13 cellular contexts compared by ENCODE assay signal in the genomic region with DNA sequence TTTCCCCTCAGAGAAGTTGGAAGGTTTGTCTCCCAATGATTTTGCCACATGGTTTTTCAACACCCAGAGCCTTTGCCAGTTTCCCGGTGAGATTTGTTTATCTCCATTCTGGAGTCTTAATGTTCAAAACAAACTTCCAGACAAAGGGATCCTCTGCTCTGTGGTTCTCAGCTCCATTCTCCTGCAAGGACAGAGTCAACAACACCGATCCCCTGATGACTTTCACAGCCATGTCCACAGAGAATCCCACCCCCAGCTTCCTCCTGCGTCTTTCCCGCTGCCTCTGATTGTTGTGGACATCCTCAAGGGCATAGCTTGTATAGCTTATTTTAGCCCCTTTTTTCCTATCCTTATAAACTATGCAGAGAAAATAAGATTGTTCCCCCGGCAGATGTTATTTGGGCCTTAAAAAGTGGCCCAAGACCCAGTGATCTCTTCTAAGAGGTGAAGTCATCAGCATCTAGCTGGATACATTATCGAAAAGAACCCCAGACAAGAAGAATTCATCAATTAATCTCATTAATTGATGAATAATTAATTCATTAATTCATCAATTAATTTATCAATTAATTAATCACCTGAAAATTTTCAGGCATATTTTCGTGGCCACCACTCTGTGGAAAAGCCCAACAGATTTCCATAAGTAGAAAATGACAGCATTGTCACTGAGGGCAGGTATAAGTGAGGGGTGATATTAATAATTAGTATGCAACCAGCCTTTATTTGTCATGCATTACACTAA. TPM values are rescaled to one million over a fixed set of nuclear protein-coding genes. Genes with fewer than 3 reads are reported as not detected.
DNase-seq lines count a peak whose midpoint lies in the region; ATAC-seq and TF ChIP-seq lines count a peak whose summit lies in the region.
"Had no signal": no experiment of that assay in that cellular context is flagged by ENCODE, and none has a peak within 500 bp of the region (broad histone marks: within the 10 kb centered on the region; RNA-seq: fewer than 3 reads in every experiment).

No MANE protein-coding gene starts in this region.

- no peak overlapping the region for H3K14ac ChIP-seq in IMR-90 (replicated peaks; ENCODE audit: low read depth, low read length)

- CTCF ChIA-PET in IMR-90 (lab: Yijun Ruan, JAX) = no interaction called here

- H2AFZ ChIP-seq in IMR-90 (replicated peaks; ENCODE audit: low read length, poor library complexity) = no peak overlapping the region

- peak overlapping the region; percentile 4; the same call in 1 of the 2 replicates for H2BK20ac ChIP-seq in IMR-90 (ENCODE audit: low read depth, low read length)

- H4K5ac ChIP-seq in IMR-90 (ENCODE audit: low read depth, low read length) = no peak overlapping the region

- H3K4me2 ChIP-seq in IMR-90 (ENCODE audit: low read depth, low read length) = no peak overlapping the region

- peak overlapping the region; percentile 17 for H3K4me3 Mint-ChIP-seq in endodermal cell
- H3K4me3 Mint-ChIP-seq: CD4-positive, alpha-beta memory T cell; IgD-negative memory B cell had no signal

- H4K20me1 ChIP-seq in IMR-90 (ENCODE audit: insufficient read depth, low read length) = no peaks in the 10 kb centered on the region

- H3K9me3 ChIP-seq in heart right ventricle (no peaks in the 10 kb centered on the region), IMR-90 (ENCODE audit: control insufficient read depth, insufficient read depth, low read length) (no peaks in the 10 kb centered on the region), endodermal cell (ENCODE audit: control insufficient read depth, low read length) (no peaks in the 10 kb centered on the region), tibial artery (no peaks in the 10 kb centered on the region)
- H3K9me3 ChIP-seq: HAP-1 had no signal

- H3K9ac ChIP-seq in IMR-90 (ENCODE audit: low read depth, low read length) (no peak overlapping the region), endodermal cell (ENCODE audit: extremely low read depth, low read length, poor library complexity, severe bottlenecking) (no peak overlapping the region)

- H3K18ac ChIP-seq in IMR-90 (ENCODE audit: low read depth, low read length) = no peak overlapping the region

- 60 to 64% methylated on average over 7 of the region's 7 CpGs for WGBS in heart right ventricle, 2 donors
- 85% methylated on average over 4 of the region's 7 CpGs; no CpG with 5 or more reads in 1 of the 2 experiments for WGBS in IMR-90 (ENCODE audit: extremely low coverage in 2 of 2, insufficient read length in 1 of 2), 2 experiments
- 84 to 89% methylated on average over 6 to 7 of the region's 7 CpGs for WGBS in endodermal cell (ENCODE audit: insufficient coverage in 1 of 2, insufficient read length in 1 of 2), 2 experiments

- peak overlapping the region; percentile 50 for H3K4ac ChIP-seq in IMR-90 (ENCODE audit: low read depth, low read length)

- no peak overlapping the region for H3K27ac Mint-ChIP-seq in endodermal cell
- H3K27ac Mint-ChIP-seq: IgD-negative memory B cell had no signal

- H2BK15ac ChIP-seq in IMR-90 (ENCODE audit: low read depth, low read length) = peak overlapping the region; percentile 53; the same call in 2 of the 3 replicates

- 0 out of 2 replicates have a peak overlapping the region, but pooled peaks have one; percentile 8 for H4K91ac ChIP-seq in IMR-90 (ENCODE audit: insufficient read depth, low read depth, low read length)

- peaks cover 48% of the 10 kb centered on the region for H3K27me3 Mint-ChIP-seq in endodermal cell (ENCODE audit: insufficient read depth)

- H3K56ac ChIP-seq in IMR-90 (ENCODE audit: extremely low read depth, insufficient read depth, low read length) = no peak overlapping the region

- intact Hi-C loops in heart right ventricle (cut with DNase I) (loop anchor here in 4 of 10 donors (10.0 kb wide), 3 partner anchors 206 to 436 kb away; a partner anchor contains a TSS), Right ventricle myocardium superior (cut with DNase I) (no loop called here), IMR-90 (cut with micrococcal nuclease) (no loop called here), tibial artery (cut with DNase I; ENCODE audit: low total_unique reads) (no loop called here)

- H3K79me1 ChIP-seq in IMR-90 (ENCODE audit: low read depth in 1 of 2, low read length in 2 of 2) = peaks cover 4 to 27% of the 10 kb centered on the region in 2 experiments; a peak in 3 of 4 replicates

- no TSS peak for BruUV-seq in IMR-90 (replicated peaks; lab: Mats Ljungman, UMichigan)

- H3K4me1 ChIP-seq in heart right ventricle = peaks cover 6 to 71% (median 36%) of the 10 kb centered on the region in 9 donors
- H3K4me1 ChIP-seq in IMR-90 (ENCODE audit: control insufficient read depth, insufficient read depth, low read length) = peaks cover 20% of the 10 kb centered on the region
- no peaks in the 10 kb centered on the region for H3K4me1 ChIP-seq in endodermal cell (ENCODE audit: control insufficient read depth, insufficient read depth, low read length)
- peaks cover 0 to 27% (median 11%) of the 10 kb centered on the region in 4 donors for H3K4me1 ChIP-seq in tibial artery
- H3K4me1 ChIP-seq: HAP-1 had no signal

- POLR2A ChIA-PET in IMR-90 (lab: Charles Lee; ENCODE audit: unreplicated experiment) = no interaction called here

- H2AK9ac ChIP-seq in IMR-90 (replicated peaks; ENCODE audit: low read depth, low read length, poor library complexity) = no peak overlapping the region

- in situ Hi-C loops in IMR-90 (cut with MboI; ENCODE audit: low sequenced_read_pairs) = no loop called here

- no peak overlapping the region for H2BK5ac ChIP-seq in IMR-90 (ENCODE audit: low read depth, low read length, poor library complexity, severe bottlenecking)

- H3K27ac ChIP-seq in heart right ventricle (peak overlapping the region; percentile 36 to 95 (median 64)), IMR-90 (ENCODE audit: insufficient read depth, low read length) (no peak overlapping the region), endodermal cell (ENCODE audit: low read depth, low read length) (no peak overlapping the region), tibial artery (no peak overlapping the region)
- H3K27ac ChIP-seq: C4-2B had no signal

- peaks cover 0 to 7% (median 0%) of the 10 kb centered on the region in 7 donors for H3K27me3 ChIP-seq in heart right ventricle
- H3K27me3 ChIP-seq in IMR-90 (ENCODE audit: control insufficient read depth, insufficient read depth, low read length) = no peaks in the 10 kb centered on the region
- peaks cover 43% of the 10 kb centered on the region for H3K27me3 ChIP-seq in endodermal cell (ENCODE audit: control insufficient read depth, insufficient read depth, low read length, poor library complexity, severe bottlenecking)
- H3K27me3 ChIP-seq in tibial artery = no peaks in the 10 kb centered on the region

- no peaks in the 10 kb centered on the region for H3K36me3 ChIP-seq in heart right ventricle
- H3K36me3 ChIP-seq in IMR-90 (ENCODE audit: control insufficient read depth, insufficient read depth, low read length) = no peaks in the 10 kb centered on the region
- no peaks in the 10 kb centered on the region for H3K36me3 ChIP-seq in endodermal cell (ENCODE audit: control insufficient read depth, insufficient read depth, low read length)
- H3K36me3 ChIP-seq in tibial artery = no peaks in the 10 kb centered on the region
- H3K36me3 ChIP-seq: HAP-1 had no signal

- H3K23ac ChIP-seq in IMR-90 (ENCODE audit: low read depth, low read length) = no peak overlapping the region

- no peak for TF ChIP-seq CTCF in heart right ventricle (IDR thresholded peaks at IDR 0.05)
- TF ChIP-seq CTCF in IMR-90 (conservative IDR thresholded peaks at IDR 0.05; ENCODE audit: low read depth, low read length) = no peak
- no peak for TF ChIP-seq CTCF in endodermal cell (conservative IDR thresholded peaks at IDR 0.05)
- TF ChIP-seq CTCF in tibial artery (IDR thresholded peaks at IDR 0.05) = no peak

- TF ChIP-seq POLR2A in IMR-90 (IDR thresholded peaks at IDR 0.05; ENCODE audit: low read depth, low read length) = no peak

- dilution Hi-C loops in IMR-90 (cut with HindIII; ENCODE audit: low sequenced_read_pairs, unreplicated experiment) = no loop called here

- no peaks in the 10 kb centered on the region for H3K36me3 Mint-ChIP-seq in endodermal cell (ENCODE audit: low read depth)
- H3K36me3 Mint-ChIP-seq: CD4-positive, alpha-beta memory T cell had no signal

- H2BK120ac ChIP-seq in IMR-90 (ENCODE audit: low read depth, low read length) = peak overlapping the region; percentile 66

- TF ChIP-seq RAD21 in IMR-90 (IDR thresholded peaks at IDR 0.05; ENCODE audit: low read length) = no peak

- peak in 1 of 2 donors; percentile 48 for DNase-seq in heart right ventricle
- no peak for DNase-seq in Right ventricle myocardium superior
- DNase-seq in IMR-90 = no peak
- no peak for DNase-seq in endodermal cell
- DNase-seq in GDM1 (lab: John Stamatoyannopoulos, UW) = no peak
- no peak for DNase-seq in NCI-H2171 treated with DMSO at 0.1 percent for 48 hours (lab: John Stamatoyannopoulos, UW)
- no peak for DNase-seq in tibial artery
- DNase-seq: ACHN; CD4-positive, alpha-beta memory T cell; COR-L47 had no signal

- no peaks in the 10 kb centered on the region for H3K9me3 Mint-ChIP-seq in endodermal cell
- H3K9me3 Mint-ChIP-seq: CD4-positive, alpha-beta memory T cell had no signal

- H4K8ac ChIP-seq in IMR-90 (ENCODE audit: low read depth in 2 of 2, low read length in 2 of 2) = peak overlapping the region in 1 of 2 experiments; percentile 17; a peak in 1 of 4 replicates

- H3K4me3 ChIP-seq in heart right ventricle (no peak overlapping the region), IMR-90 (ENCODE audit: insufficient read depth, low read depth, low read length) (no peak overlapping the region), endodermal cell (ENCODE audit: low read length) (no peak overlapping the region), tibial artery (no peak overlapping the region)
- H3K4me3 ChIP-seq: HAP-1 had no signal

- peak overlapping the region; percentile 75; the same call in 1 of the 2 replicates for H2AK5ac ChIP-seq in IMR-90 (ENCODE audit: low read depth, low read length)

- ATAC-seq in heart right ventricle (peak in 5 of 8 donors; percentile 8 to 52 (median 29)), Right ventricle myocardium superior (ENCODE audit: poor library complexity) (no peak), IMR-90 (ENCODE audit: low read depth) (no peak)

- H3K9me1 ChIP-seq in IMR-90 (ENCODE audit: insufficient read depth, low read length) = peaks cover 21% of the 10 kb centered on the region

- peaks cover 15% of the 10 kb centered on the region for H3K4me1 Mint-ChIP-seq in endodermal cell

TF ChIP-seq in IMR-90, 13 proteins besides CTCF, POLR2A, EP300 and RAD21 (continues in another document):
- TF ChIP-seq SMC3 (IDR thresholded peaks at IDR 0.05; ENCODE audit: low read depth, low read length) (no peak), RFX5 (IDR thresholded peaks at IDR 0.05; ENCODE audit: low read depth, low read length) (no peak)

RNA-seq across cellular contexts. Expression of a gene that starts 2.9 kb away (rescaled TPM):
- total RNA-seq in heart right ventricle (100 to 1,000 TPM in 7 of 10 donors, 10 to 100 TPM in 3; 66.8 to 189 (median 106) TPM), Right ventricle myocardium superior (131 TPM), IMR-90 (2012; rRNA removed) (33.3 and 34.2 TPM in 2 replicates), endodermal cell (under 1 TPM; 0.24 to 0.66 TPM)
- polyA plus RNA-seq in heart right ventricle (10 to 100 TPM; 53.6 to 54.1 TPM), IMR-90 (2012; rRNA removed) (69.9 and 71.1 TPM in 2 replicates)
- polyA plus RNA-seq in IMR-90 (2012; cell fraction: cytosol; rRNA removed) = 33.1 and 46.6 TPM in 2 replicates
- 125 and 174 TPM in 2 replicates for polyA plus RNA-seq in IMR-90 (2012; cell fraction: nucleus; rRNA removed; ENCODE audit: low replicate concordance)
- 0.18 TPM for polyA plus RNA-seq in endodermal cell (2013, experiment 1 of 2)
- polyA plus RNA-seq in endodermal cell (2013, experiment 2 of 2) = 0.62 TPM
- total RNA-seq: CD4-positive, alpha-beta memory T cell had no signal
- polyA plus RNA-seq: CD4-positive, alpha-beta memory T cell had no signal

Comparison
In these comparisons a context has a peak if more than half of its experiments do, and no peak if none do; other contexts are left out.
1. ATAC-seq: peak in heart right ventricle (5 of 8); none in Right ventricle myocardium superior (single experiment) and IMR-90 (single experiment).
2. H3K27ac ChIP-seq: peak in heart right ventricle (10 of 10); none in IMR-90 (single experiment), endodermal cell (single experiment) and tibial artery (0 of 2).
3. RNA of a gene that starts 2.9 kb away (total RNA-seq): 131 TPM in Right ventricle myocardium superior (single experiment), 66.8 to 189 TPM in heart right ventricle and 33.3 to 34.2 TPM in IMR-90; 0.24 to 0.66 TPM in endodermal cell; every median in the first group is over 10 times any median in the second.